In genomic region chr4:17186916-17187315, GRCh38 we compare ENCODE assay signal across 1 cellular context.
TF ChIP-seq lines count a peak whose summit lies in the region.

No MANE protein-coding gene starts in this region.

TF ChIP-seq in IMR-90, 13 proteins besides CTCF, POLR2A, EP300 and RAD21:
- TF ChIP-seq NFE2L2 (IDR thresholded peaks at IDR 0.05; ENCODE audit: low read depth, low read length) = no peak
